Comparison of ENCODE assay signal across 22 cellular contexts in genomic region chr13:76720416-76720815, GRCh38.
"Had no signal": no experiment of that assay in that cellular context is flagged by ENCODE, and none has a peak within 500 bp of the region (broad histone marks: within the 10 kb centered on the region; RNA-seq: fewer than 3 reads in every experiment).

No MANE protein-coding gene starts in this region.

- H3K36me3 ChIP-seq: colonic mucosa, esophagus squamous epithelium, neural progenitor cell, ovary, sigmoid colon, tibial artery, upper lobe of left lung had no signal

- H3K27me3 ChIP-seq: colonic mucosa, esophagus squamous epithelium, neural progenitor cell, ovary, sigmoid colon, testis, tibial artery, upper lobe of left lung had no signal

- ATAC-seq: naive thymus-derived CD4-positive, alpha-beta T cell; psoas muscle; right cardiac atrium; stimulated activated naive CD8-positive, alpha-beta T cell treated with anti-CD3 and anti-CD28 coated beads, Interleukin-15, Interleukin-2, amounts not matched to agents 100 U/mL and 50 U/mL, for 24 hours had no signal

- H3K27ac ChIP-seq: colonic mucosa, esophagus squamous epithelium, neural progenitor cell, ovary, psoas muscle, sigmoid colon, testis, tibial artery, upper lobe of left lung had no signal

- H3K9me3 ChIP-seq: colonic mucosa, esophagus squamous epithelium, ovary, psoas muscle, sigmoid colon, testis, tibial artery, upper lobe of left lung had no signal

- H3K4me1 ChIP-seq: colonic mucosa, psoas muscle had no signal

- H3K4me3 ChIP-seq: colonic mucosa, esophagus squamous epithelium, lung, neural progenitor cell, ovary, psoas muscle, sigmoid colon, testis, tibial artery, upper lobe of left lung had no signal

- DNase-seq: colonic mucosa; effector CD8-positive, alpha-beta T cell; erythroblast; esophagus squamous epithelium; hypothalamus; midbrain; naive thymus-derived CD4-positive, alpha-beta T cell; occipital lobe; ovary; posterior cingulate gyrus; psoas muscle; right cardiac atrium; sigmoid colon; stimulated activated CD4-positive, alpha-beta T cell treated with anti-CD3 and anti-CD28 coated beads, Interleukin-2, amount 100 ng/mL, for 24 hours; stimulated activated CD4-positive, alpha-beta T cell treated with anti-CD3 and anti-CD28 coated beads, Interleukin-4, amount 100 ng/mL, for 4 hours; stimulated activated naive CD8-positive, alpha-beta T cell treated with anti-CD3 and anti-CD28 coated beads, Interleukin-15, Interleukin-2, amounts not matched to agents 100 U/mL and 50 U/mL, for 24 hours; substantia nigra; testis; tibial artery; upper lobe of left lung had no signal
